Comparison of ENCODE assay signal across 22 cellular contexts in the genomic region with DNA sequence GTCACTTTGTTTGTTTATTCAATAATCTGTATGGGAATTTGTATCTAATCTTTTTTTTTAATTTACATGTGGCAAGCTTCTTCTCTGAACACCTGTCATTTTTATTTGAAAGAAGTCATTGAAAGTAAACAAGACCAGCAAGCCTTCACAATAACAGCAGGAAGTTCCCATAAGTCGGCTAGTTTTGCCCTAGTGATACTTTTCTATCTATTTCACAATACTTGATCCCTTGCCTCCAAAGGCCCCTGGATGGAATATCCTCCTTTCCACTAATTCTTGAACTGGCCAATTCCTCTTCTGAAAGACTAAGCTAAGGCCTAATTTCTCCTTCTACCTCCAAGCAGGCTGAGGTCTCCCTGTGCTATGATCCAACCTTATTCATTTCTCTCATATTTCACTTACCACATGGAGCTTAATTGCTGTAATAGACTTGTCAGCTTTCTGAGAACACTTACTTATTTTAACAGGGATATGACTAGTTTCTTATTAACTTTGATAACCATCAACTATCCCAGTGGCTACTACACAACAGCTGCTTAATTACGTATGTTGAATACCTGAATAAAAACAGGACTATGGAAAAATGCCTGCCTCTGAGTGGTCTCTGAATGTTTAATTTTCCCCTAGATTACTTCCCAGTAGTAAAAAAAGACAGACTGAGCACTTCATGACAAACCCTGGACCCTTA.
"Had no signal": no experiment of that assay in that cellular context is flagged by ENCODE, and none has a peak within 500 bp of the region (broad histone marks: within the 10 kb centered on the region; RNA-seq: fewer than 3 reads in every experiment).

No MANE protein-coding gene starts in this region.

- ATAC-seq: activated CD8-positive, alpha-beta T cell treated with anti-CD3 and anti-CD28 coated beads for 36 hours; activated T-cell treated with anti-CD3 and anti-CD28 coated beads, Interleukin-2, amount 50 U/mL, for 4 hours; left colon had no signal

- H3K27me3 ChIP-seq: tibial nerve, vagina had no signal

- DNase-seq: activated B cell treated with CpG ODN at 0.5 μM for 24 hours; activated CD4-positive, alpha-beta T cell treated with anti-CD3 and anti-CD28 coated beads for 48 hours; activated CD8-positive, alpha-beta T cell treated with anti-CD3 and anti-CD28 coated beads for 36 hours; activated effector memory CD4-positive, alpha-beta T cell treated with anti-CD3 and anti-CD28 coated beads, Interleukin-2, amount 50 U/mL, for 16 hours; activated T-cell treated with anti-CD3 and anti-CD28 coated beads, Interleukin-2, amount 50 U/mL, for 4 hours; amygdala; foreskin melanocyte; immature natural killer cell; left colon; naive B cell; retina; stimulated activated CD4-positive, alpha-beta T cell treated with anti-CD3 and anti-CD28 coated beads, Interleukin-15, amount 100 ng/mL, for 24 hours; stimulated activated CD4-positive, alpha-beta T cell treated with anti-CD3 and anti-CD28 coated beads, Interleukin-4, amount 100 ng/mL, for 24 hours; stimulated activated naive CD4-positive, alpha-beta T cell; substantia nigra had no signal

- H3K27me3 Mint-ChIP-seq: activated B cell treated with CpG ODN at 0.5 μM for 24 hours; brain; central memory CD8-positive, alpha-beta T cell; naive B cell had no signal

- H3K36me3 Mint-ChIP-seq: activated naive CD8-positive, alpha-beta T cell; brain; immature natural killer cell; naive B cell had no signal

- H3K4me3 Mint-ChIP-seq: activated B cell treated with CpG ODN at 0.5 μM for 24 hours; activated CD8-positive, alpha-beta T cell treated with anti-CD3 and anti-CD28 coated beads for 36 hours; activated naive CD8-positive, alpha-beta T cell; activated T-cell treated with anti-CD3 and anti-CD28 coated beads, Interleukin-2, amount 50 U/mL, for 4 hours; brain; central memory CD8-positive, alpha-beta T cell; immature natural killer cell; naive B cell had no signal

- H3K9me3 Mint-ChIP-seq: activated B cell treated with CpG ODN at 0.5 μM for 24 hours; activated CD8-positive, alpha-beta T cell treated with anti-CD3 and anti-CD28 coated beads for 36 hours; activated T-cell treated with anti-CD3 and anti-CD28 coated beads, Interleukin-2, amount 50 U/mL, for 4 hours; brain; central memory CD8-positive, alpha-beta T cell had no signal

- H3K4me1 Mint-ChIP-seq: activated B cell treated with CpG ODN at 0.5 μM for 24 hours; brain; central memory CD8-positive, alpha-beta T cell; immature natural killer cell; naive B cell had no signal

- H3K4me1 ChIP-seq: parathyroid adenoma, tibial nerve, vagina had no signal

- H3K27ac Mint-ChIP-seq: activated B cell treated with CpG ODN at 0.5 μM for 24 hours; activated CD8-positive, alpha-beta T cell treated with anti-CD3 and anti-CD28 coated beads for 36 hours; activated naive CD8-positive, alpha-beta T cell; immature natural killer cell; naive B cell had no signal

- H3K27ac ChIP-seq: coronary artery, parathyroid adenoma, tibial nerve, vagina had no signal

- H3K4me3 ChIP-seq: coronary artery, tibial nerve, vagina had no signal
